In the genomic region with DNA sequence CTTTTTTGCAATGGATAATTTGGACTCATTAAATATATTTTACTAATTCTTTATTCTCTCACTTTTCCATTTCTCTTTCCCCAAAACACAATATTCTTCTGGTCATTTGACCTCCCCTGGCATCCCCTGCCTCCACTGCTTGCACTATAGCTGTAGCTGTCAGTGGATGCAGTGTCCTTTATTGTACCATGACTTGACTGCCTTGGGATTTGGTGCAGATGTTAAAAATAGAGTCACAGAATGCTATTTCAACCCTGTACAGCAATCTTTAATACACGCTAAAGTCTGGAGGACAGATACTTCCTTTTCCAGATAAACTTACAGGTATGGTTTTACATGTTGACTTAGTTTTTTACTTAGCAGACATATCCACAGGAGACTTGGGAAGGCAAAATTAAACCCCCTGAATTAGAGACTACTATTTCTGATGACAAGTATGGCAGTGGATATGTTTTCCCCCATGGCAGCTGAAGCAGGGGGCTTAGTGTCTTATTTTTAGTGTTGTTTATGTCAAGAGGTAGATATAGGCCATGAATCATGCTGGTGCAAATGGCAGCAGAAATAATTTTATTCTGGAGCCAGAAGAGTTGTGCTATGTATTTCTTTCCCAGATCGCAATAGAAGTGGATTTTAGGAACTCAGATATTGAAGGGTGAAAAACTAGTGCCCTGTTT, we compare ENCODE assay signal across 15 cellular contexts.
"Had no signal": no experiment of that assay in that cellular context is flagged by ENCODE, and none has a peak within 500 bp of the region (broad histone marks: within the 10 kb centered on the region; RNA-seq: fewer than 3 reads in every experiment).

No MANE protein-coding gene starts in this region.

- H3K4me3 ChIP-seq: neural progenitor cell, pancreas, stomach had no signal

- H3K9ac ChIP-seq: neural progenitor cell had no signal

- H3K9me3 ChIP-seq: pancreas had no signal

- H3K36me3 ChIP-seq: neural progenitor cell, pancreas, stomach had no signal

- H3K27me3 ChIP-seq: foreskin keratinocyte, neural progenitor cell, pancreas, stomach had no signal

- H3K4me1 ChIP-seq: foreskin keratinocyte, neural progenitor cell, pancreas, stomach had no signal

- H3K4me2 ChIP-seq: neural progenitor cell had no signal

- H3K27ac ChIP-seq: foreskin keratinocyte, neural progenitor cell, pancreas, stomach had no signal

- ATAC-seq: foreskin keratinocyte, natural killer cell, pancreas, sciatic nerve had no signal

- H2AFZ ChIP-seq: neural progenitor cell had no signal

- DNase-seq: cerebellar nuclear complex; dermis blood vessel endothelial cell; erythroblast; foreskin keratinocyte; immature natural killer cell; natural killer cell; nucleus accumbens; pancreas; small intestine; stimulated activated CD4-positive, alpha-beta T cell treated with anti-CD3 and anti-CD28 coated beads, Interleukin-12 subunit alpha, Interleukin-12 subunit beta, amount 100 ng/mL, for 4 hours; stimulated activated naive CD4-positive, alpha-beta T cell; stomach; substantia nigra had no signal
